ENCODE assay signal across 29 cellular contexts in genomic region chr16:50332599-50332998, GRCh38.
"Had no signal": no experiment of that assay in that cellular context is flagged by ENCODE, and none has a peak within 500 bp of the region (broad histone marks: within the 10 kb centered on the region; RNA-seq: fewer than 3 reads in every experiment).

No MANE protein-coding gene starts in this region.

- H3K9me3 ChIP-seq: body of pancreas, colonic mucosa, pancreas, psoas muscle, right atrium auricular region, testis had no signal

- DNase-seq: activated CD4-positive, alpha-beta T cell treated with anti-CD3 and anti-CD28 coated beads for 36 hours; activated CD4-positive, alpha-beta T cell treated with anti-CD3 and anti-CD28 coated beads, Interleukin-2, amount 50 U/mL, for 48 hours; activated CD4-positive, CD25-positive, alpha-beta regulatory T cell; activated CD8-positive, alpha-beta memory T cell treated with anti-CD3 and anti-CD28 coated beads for 24 hours; activated naive CD4-positive, alpha-beta T cell treated with Interleukin-2 at 50 U/mL for 16 hours; activated T-cell treated with anti-CD3 and anti-CD28 coated beads, Interleukin-2, amount 50 U/mL, for 1 hour; anterior cingulate cortex; body of pancreas; cerebellar nuclear complex; colonic mucosa; effector CD8-positive, alpha-beta T cell; glutamatergic neuron; kidney; left colon; mammary epithelial cell; naive thymus-derived CD8-positive, alpha-beta T cell; nucleus accumbens; pancreas; psoas muscle; stimulated activated CD4-positive, alpha-beta T cell treated with anti-CD3 and anti-CD28 coated beads, Interleukin-15, amount 100 ng/mL, for 24 hours; stimulated activated CD4-positive, alpha-beta T cell treated with anti-CD3 and anti-CD28 coated beads, Interleukin-2, amount 100 ng/mL, for 24 hours; stimulated activated naive CD8-positive, alpha-beta T cell treated with anti-CD3 and anti-CD28 coated beads, Interleukin-15, Interleukin-2, amounts not matched to agents 100 U/mL and 50 U/mL, for 24 hours; testis; trophoblast cell had no signal

- H3K27me3 ChIP-seq: body of pancreas, colonic mucosa, pancreas, right atrium auricular region, testis had no signal

- H3K4me3 ChIP-seq: body of pancreas, colonic mucosa, pancreas, psoas muscle, right atrium auricular region, testis had no signal

- H3K4me1 Mint-ChIP-seq: neural crest cell had no signal

- H3K27ac Mint-ChIP-seq: activated CD4-positive, alpha-beta T cell treated with anti-CD3 and anti-CD28 coated beads for 36 hours; mesothelial cell of epicardium; T-helper 2 cell treated with Interferon-gamma antibody and Interleukin-4, amounts not matched to agents 5 μg/mL and 100 μg/mL, for 36 hours had no signal

- H3K9me3 Mint-ChIP-seq: naive thymus-derived CD8-positive, alpha-beta T cell; neural crest cell; T-helper 2 cell treated with Interferon-gamma antibody and Interleukin-4, amounts not matched to agents 5 μg/mL and 100 μg/mL, for 36 hours had no signal

- H3K27me3 Mint-ChIP-seq: activated CD4-positive, alpha-beta T cell treated with anti-CD3 and anti-CD28 coated beads for 36 hours; naive thymus-derived CD8-positive, alpha-beta T cell had no signal

- H3K4me1 ChIP-seq: body of pancreas, pancreas had no signal

- H3K27ac ChIP-seq: body of pancreas, colonic mucosa, epithelial cell of prostate, pancreas, psoas muscle, right atrium auricular region, testis had no signal

- H3K4me3 Mint-ChIP-seq: activated CD4-positive, alpha-beta T cell treated with anti-CD3 and anti-CD28 coated beads for 36 hours; mesothelial cell of epicardium; naive thymus-derived CD8-positive, alpha-beta T cell; neural crest cell; T-helper 2 cell treated with Interferon-gamma antibody and Interleukin-4, amounts not matched to agents 5 μg/mL and 100 μg/mL, for 36 hours had no signal

- ATAC-seq: activated CD4-positive, alpha-beta T cell treated with anti-CD3 and anti-CD28 coated beads for 36 hours; body of pancreas; left colon; naive thymus-derived CD8-positive, alpha-beta T cell; pancreas; stimulated activated naive CD8-positive, alpha-beta T cell treated with anti-CD3 and anti-CD28 coated beads, Interleukin-15, Interleukin-2, amounts not matched to agents 100 U/mL and 50 U/mL, for 24 hours had no signal

- H3K36me3 ChIP-seq: colonic mucosa had no signal
